In the genomic region with DNA sequence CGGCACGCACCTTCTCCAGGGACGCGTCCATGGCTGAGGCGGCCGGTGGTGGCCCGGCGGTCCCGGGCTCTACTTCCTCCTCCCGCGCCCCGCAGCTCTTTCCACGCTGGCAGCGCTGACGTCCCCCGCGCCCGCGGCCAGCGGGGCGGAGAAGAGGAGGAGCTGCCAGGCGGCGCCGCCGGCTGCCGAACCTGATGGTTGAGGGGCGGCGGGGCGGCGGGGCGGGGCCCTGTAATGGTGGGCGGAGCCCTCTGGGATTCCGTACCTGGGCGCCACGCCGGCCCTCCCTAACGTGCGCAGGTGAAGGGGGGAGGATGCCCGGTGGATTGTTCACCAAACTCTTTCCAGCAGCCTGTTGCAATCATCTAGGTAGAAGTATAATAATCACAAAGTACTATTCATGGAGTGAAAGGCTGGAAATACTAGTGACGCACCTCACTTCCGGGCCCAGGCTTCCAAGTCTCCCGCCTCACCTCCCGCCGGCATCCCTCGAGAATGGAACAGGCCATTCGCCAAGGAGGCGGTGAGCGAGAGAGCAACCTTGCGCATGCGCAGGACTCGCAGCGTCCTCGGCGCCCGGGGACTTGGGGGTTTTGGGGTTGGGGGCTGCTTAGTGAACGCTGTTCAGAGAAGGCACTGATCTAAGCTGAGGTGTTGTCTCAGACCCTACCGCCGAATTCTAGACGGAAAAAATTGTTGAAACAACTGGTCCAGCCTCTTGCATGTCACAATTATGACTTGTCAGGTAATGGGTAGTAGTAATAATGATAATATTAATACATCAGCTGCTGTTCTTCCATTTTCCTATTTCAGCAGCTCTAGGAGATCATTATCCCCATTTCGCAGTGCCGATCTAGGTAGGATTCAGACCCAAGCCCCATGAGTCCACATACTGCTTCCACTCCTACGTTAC, we compare ENCODE assay signal across 8 cellular contexts. TPM values are rescaled to one million over a fixed set of nuclear protein-coding genes. Genes with fewer than 3 reads are reported as not detected.
DNase-seq lines count a peak whose midpoint lies in the region; ATAC-seq lines count a peak whose summit lies in the region.
"Not testable (repeated sequence)": the region's sequence is repeated elsewhere in the genome, so short reads cannot be mapped to it uniquely, and the experiment has no call there.

No MANE protein-coding gene starts in this region.

- peak overlapping the region; percentile 92 for H3K4me3 ChIP-seq in GM08714 (ENCODE audit: low read length)
- peak overlapping the region; percentile 90 for H3K4me3 ChIP-seq in SJCRH30
- peak overlapping the region; percentile 78 for H3K4me3 ChIP-seq in neuron (ENCODE audit: low read length)

- H3K27ac ChIP-seq in SJCRH30, result peak overlapping the region; percentile 34; the same call in 1 of the 2 replicates

- peak; percentile 84 for ATAC-seq in HG02571 (IDR thresholded peaks at IDR 0.05; ENCODE audit: unreplicated experiment)

- peak overlapping the region; percentile 89 for H2AFZ ChIP-seq in neuron (ENCODE audit: low read depth, low read length)

- H3K27me3 ChIP-seq in SJCRH30; neuron (ENCODE audit: insufficient read depth, low read length): not testable (repeated sequence)

- H3K36me3 ChIP-seq in SJCRH30; neuron (ENCODE audit: insufficient read depth, low read length): not testable (repeated sequence)

- DNase-seq in MV-4-11 (lab: John Stamatoyannopoulos, UW) (peak; percentile 77), SJCRH30 (peak; percentile 63 to 74), foreskin melanocyte (peak; percentile 59), stromal cell of bone marrow (ENCODE audit: low read depth) (peak; percentile 44)
- peak; percentile 58 to 93 (median 78) for DNase-seq in activated naive CD4-positive, alpha-beta T cell (lab: John Stamatoyannopoulos, UW)

- H3K9me3 ChIP-seq in SJCRH30 (replicated peaks); neuron (ENCODE audit: low read length): not testable (repeated sequence)

- H3K4me1 ChIP-seq in SJCRH30; neuron (ENCODE audit: insufficient read depth, low read length): not testable (repeated sequence)

RNA-seq across cellular contexts. Expression of gene PDPR, which starts 48.1 kb away (rescaled TPM):
- 19.8 and 21.8 TPM in 2 replicates for total RNA-seq in SJCRH30 (2014; rRNA removed; shearing (Covaris generic))

Comparison
In these comparisons a context has a peak if more than half of its experiments do, and no peak if none do; other contexts are left out.
1. Peak in every context shown above with its lines: DNase-seq, ATAC-seq, H3K4me3 ChIP-seq and H3K27ac ChIP-seq.